Comparison of ENCODE assay signal across 26 cellular contexts in genomic region chr13:71672527-71672926, GRCh38.
DNase-seq lines count a peak whose midpoint lies in the region; TF ChIP-seq lines count a peak whose summit lies in the region.
"Had no signal": no experiment of that assay in that cellular context is flagged by ENCODE, and none has a peak within 500 bp of the region (broad histone marks: within the 10 kb centered on the region; RNA-seq: fewer than 3 reads in every experiment).

No MANE protein-coding gene starts in this region.

- H3K4me1 ChIP-seq in hepatocyte (ENCODE audit: insufficient read depth): no peaks in the 10 kb centered on the region

- H2AFZ ChIP-seq in hepatocyte: no peak overlapping the region

- peak; percentile 30 for DNase-seq in HT-29 (ENCODE audit: low spot score)
- no peak for DNase-seq in astrocyte of the spinal cord (ENCODE audit: low read depth, low spot score)
- DNase-seq in hepatocyte (ENCODE audit: low spot score): no peak
- no peak for DNase-seq in NCI-H2107 treated with DMSO at 0.1 percent for 48 hours (lab: John Stamatoyannopoulos, UW; ENCODE audit: unreplicated experiment)
- DNase-seq in occipital lobe (lab: John Stamatoyannopoulos, UW): no peak
- no peak for DNase-seq in ecto neural progenitor cell (ENCODE audit: low spot score)
- DNase-seq in coronary artery (ENCODE audit: low spot score): no peak
- DNase-seq: activated CD4-positive, CD25-positive, alpha-beta regulatory T cell; activated CD8-positive, alpha-beta T cell treated with anti-CD3 and anti-CD28 coated beads for 36 hours; activated naive CD4-positive, alpha-beta T cell treated with Interleukin-2 at 50 U/mL for 16 hours; activated T-cell treated with anti-CD3 and anti-CD28 coated beads, Interleukin-2, amount 50 U/mL, for 24 hours; anterior cingulate cortex; CD4-positive, alpha-beta T cell; cerebellar nuclear complex; DMS79 treated with DMSO at 0.1 percent for 48 hours; foreskin fibroblast; Karpas-422; kidney glomerular epithelial cell; mesenchymal stem cell; natural killer cell; NCI-H1105; NCI-H2107; NCI-H526 treated with DMSO at 0.1 percent for 48 hours; stimulated activated CD4-positive, alpha-beta T cell treated with anti-CD3 and anti-CD28 coated beads, Interleukin-4, amount 100 ng/mL, for 4 hours; T-helper 9 cell had no signal

- H3K4me3 ChIP-seq in astrocyte of the spinal cord (ENCODE audit: low read depth, low read length) (no peak overlapping the region), hepatocyte (no peak overlapping the region), coronary artery (no peak overlapping the region)

- H3K27ac ChIP-seq in 22Rv1 (no peak overlapping the region), hepatocyte (no peak overlapping the region), coronary artery (no peak overlapping the region)

- H3K36me3 ChIP-seq in hepatocyte (replicated peaks; ENCODE audit: insufficient read depth, low read depth): no peaks in the 10 kb centered on the region

- no peaks in the 10 kb centered on the region for H4K20me1 ChIP-seq in hepatocyte (ENCODE audit: insufficient read depth, poor library complexity, severe bottlenecking)

- WGBS in hepatocyte (ENCODE audit: low lambda C conversion rate, missing lambda C conversion rate): 62% methylated on average over 4 of the region's 4 CpGs

- no peak overlapping the region for H3K4me2 ChIP-seq in hepatocyte

- H3K9me2 ChIP-seq in hepatocyte (replicated peaks; ENCODE audit: insufficient read depth): no peaks in the 10 kb centered on the region

- H3K79me2 ChIP-seq in hepatocyte: no peaks in the 10 kb centered on the region

- TF ChIP-seq CTCF in 22Rv1 (IDR thresholded peaks at IDR 0.05) (peak; percentile 36), astrocyte of the spinal cord (IDR thresholded peaks at IDR 0.05; ENCODE audit: low read depth, low read length) (peak; percentile 28), hepatocyte (IDR thresholded peaks at IDR 0.05; ENCODE audit: poor library complexity) (peak; percentile 16), coronary artery (IDR thresholded peaks at IDR 0.05) (no peak)

- no peaks in the 10 kb centered on the region for H3K27me3 ChIP-seq in hepatocyte

- H3K9me3 ChIP-seq in hepatocyte (ENCODE audit: low read depth): no peaks in the 10 kb centered on the region

- in situ Hi-C loops in astrocyte of the spinal cord (cut with HindIII; ENCODE audit: low sequenced_read_pairs): no loop called here
